Comparison of ENCODE assay signal across 9 cellular contexts in the genomic region with DNA sequence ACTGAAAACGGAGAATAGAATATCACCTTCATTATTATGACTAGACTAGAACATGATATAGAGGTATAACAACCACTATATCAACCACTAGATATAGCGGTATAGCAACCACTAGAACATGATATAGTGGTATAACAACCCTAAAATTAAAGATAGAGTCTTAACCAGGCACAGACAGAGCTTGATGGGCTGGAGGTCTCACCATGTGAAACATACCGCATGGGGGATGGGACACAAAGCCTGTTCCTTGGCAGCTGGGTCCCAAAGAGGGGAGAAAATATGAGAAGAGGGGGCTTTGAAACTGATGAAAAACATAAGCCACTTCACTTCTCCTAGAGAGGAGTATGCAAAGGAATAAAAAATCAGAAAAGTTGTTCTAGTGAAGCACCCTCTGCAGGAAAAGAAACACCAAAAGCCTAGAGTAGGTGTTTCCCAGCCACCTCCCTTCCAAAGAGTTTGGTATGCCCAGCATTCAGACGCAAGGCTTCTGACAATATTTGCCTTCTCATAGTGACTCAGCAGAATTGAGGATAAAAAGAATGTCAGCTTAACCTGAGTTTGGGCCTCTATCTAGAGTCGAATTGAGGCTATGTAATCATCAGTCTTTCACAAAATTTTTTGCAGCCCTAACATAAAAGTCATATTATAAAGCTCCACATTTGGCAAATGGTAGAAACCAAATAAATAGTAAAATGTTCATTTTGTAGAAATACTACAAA.
DNase-seq lines count a peak whose midpoint lies in the region; ATAC-seq and TF ChIP-seq lines count a peak whose summit lies in the region.
"Had no signal": no experiment of that assay in that cellular context is flagged by ENCODE, and none has a peak within 500 bp of the region (broad histone marks: within the 10 kb centered on the region; RNA-seq: fewer than 3 reads in every experiment).

No MANE protein-coding gene starts in this region.

- in situ Hi-C loops in mammary epithelial cell (cut with MboI; ENCODE audit: low sequenced_read_pairs in 2 of 2): no loop called here

- ATAC-seq in GM21390 (IDR thresholded peaks at IDR 0.05; ENCODE audit: unreplicated experiment) (no peak), HG02970 (IDR thresholded peaks at IDR 0.05; ENCODE audit: low FRiP score, unreplicated experiment) (no peak)

- H3K79me2 ChIP-seq in mammary epithelial cell (ENCODE audit: insufficient read depth, low read length): no peaks in the 10 kb centered on the region

- no peaks in the 10 kb centered on the region for H4K20me1 ChIP-seq in mammary epithelial cell (ENCODE audit: insufficient read depth, low read length)

- H3K4me3 Mint-ChIP-seq in mesothelial cell of epicardium (no peak overlapping the region), nephron progenitor cell (no peak overlapping the region)

- BruUV-seq in mammary epithelial cell (replicated peaks; lab: Mats Ljungman, UMichigan): TSS peak; percentile 59

- H3K27ac Mint-ChIP-seq in mesothelial cell of epicardium (peak overlapping the region; percentile 19), nephron progenitor cell (no peak overlapping the region)

- no peak overlapping the region for H3K9ac ChIP-seq in mammary epithelial cell (ENCODE audit: insufficient read depth, low read length)

- H3K27ac ChIP-seq in mammary epithelial cell (ENCODE audit: insufficient read depth, low read depth, low read length): peak overlapping the region; percentile 73
- H3K27ac ChIP-seq in SJCRH30: no peak overlapping the region

- H3K36me3 ChIP-seq in mammary epithelial cell (ENCODE audit: insufficient read depth, low read length) (no peaks in the 10 kb centered on the region), SJCRH30 (no peaks in the 10 kb centered on the region)

- peaks cover 6% of the 10 kb centered on the region for H3K9me3 Mint-ChIP-seq in mesothelial cell of epicardium
- H3K9me3 Mint-ChIP-seq in nephron progenitor cell: no peaks in the 10 kb centered on the region

- H3K9me3 ChIP-seq in mammary epithelial cell (replicated peaks; ENCODE audit: insufficient read depth, low read length) (no peaks in the 10 kb centered on the region), SJCRH30 (replicated peaks) (no peaks in the 10 kb centered on the region)

- peak overlapping the region; percentile 42 for H3K4me2 ChIP-seq in mammary epithelial cell (ENCODE audit: insufficient read depth, low read depth, low read length)

- DNase-seq in DMS53 (lab: John Stamatoyannopoulos, UW) (peak; percentile 85), NCI-H146 (lab: John Stamatoyannopoulos, UW) (peak; percentile 73), mammary epithelial cell (peak; percentile 3), mesothelial cell of epicardium (ENCODE audit: low spot score in 2 of 2, unreplicated experiment in 2 of 2) (no peak), nephron progenitor cell (no peak), SJCRH30 (no peak)
- DNase-seq: activated effector memory CD4-positive, alpha-beta T cell treated with Interleukin-2 at 50 U/mL for 16 hours had no signal

- H3K27me3 ChIP-seq in mammary epithelial cell (ENCODE audit: insufficient read depth, low read length) (no peaks in the 10 kb centered on the region), SJCRH30 (no peaks in the 10 kb centered on the region)

- H3K4me1 Mint-ChIP-seq in mesothelial cell of epicardium (peaks cover 27% of the 10 kb centered on the region), nephron progenitor cell (no peaks in the 10 kb centered on the region)

- no peaks in the 10 kb centered on the region for H3K36me3 Mint-ChIP-seq in mesothelial cell of epicardium
- no peaks in the 10 kb centered on the region for H3K36me3 Mint-ChIP-seq in nephron progenitor cell (ENCODE audit: low read depth)

- dilution Hi-C loops in mammary epithelial cell (cut with HindIII; ENCODE audit: low sequenced_read_pairs): no loop called here

- no peak for TF ChIP-seq CTCF in mammary epithelial cell (conservative IDR thresholded peaks at IDR 0.05 in 1 of 2, IDR thresholded peaks at IDR 0.05 in 1 of 2; ENCODE audit: extremely low read depth in 1 of 2, insufficient read depth in 1 of 2, low read depth in 1 of 2, low read length in 2 of 2)
- TF ChIP-seq CTCF in mesothelial cell of epicardium (IDR thresholded peaks at IDR 0.05; ENCODE audit: unreplicated experiment): no peak
- TF ChIP-seq CTCF in nephron progenitor cell (IDR thresholded peaks at IDR 0.05): no peak

- peak overlapping the region; percentile 92 for H2AFZ ChIP-seq in mammary epithelial cell (ENCODE audit: low read depth, low read length)

- CTCF ChIA-PET in mammary epithelial cell (lab: Charles Lee; ENCODE audit: low non-redundant PET): no interaction called here

- no peak overlapping the region for H3K4me3 ChIP-seq in mammary epithelial cell (replicated peaks in 1 of 3; ENCODE audit: insufficient read depth in 1 of 3, low read depth in 2 of 3, low read length in 3 of 3)
- H3K4me3 ChIP-seq in SJCRH30: no peak overlapping the region

- WGBS in mammary epithelial cell (ENCODE audit: low coverage, missing lambda C conversion rate): 61% methylated on average over 5 of the region's 5 CpGs

- intact Hi-C loops in mammary epithelial cell (cut with micrococcal nuclease): no loop called here

- H3K27me3 Mint-ChIP-seq in mesothelial cell of epicardium (ENCODE audit: low read depth) (no peaks in the 10 kb centered on the region), nephron progenitor cell (ENCODE audit: low read depth, poor library complexity) (no peaks in the 10 kb centered on the region)

- H3K4me1 ChIP-seq in mammary epithelial cell (ENCODE audit: insufficient read depth, low read length) (peaks cover 23% of the 10 kb centered on the region), SJCRH30 (peaks cover 6% of the 10 kb centered on the region; the same call in 1 of the 2 replicates)

Comparison
In these comparisons a context has a peak if more than half of its experiments do, and no peak if none do; other contexts are left out.
1. DNase-seq: peak in DMS53 (single experiment), NCI-H146 (single experiment) and mammary epithelial cell (single experiment); none in mesothelial cell of epicardium (0 of 2), nephron progenitor cell (single experiment) and SJCRH30 (0 of 2).